ENCODE assay signal across 8 cellular contexts in the genomic region with DNA sequence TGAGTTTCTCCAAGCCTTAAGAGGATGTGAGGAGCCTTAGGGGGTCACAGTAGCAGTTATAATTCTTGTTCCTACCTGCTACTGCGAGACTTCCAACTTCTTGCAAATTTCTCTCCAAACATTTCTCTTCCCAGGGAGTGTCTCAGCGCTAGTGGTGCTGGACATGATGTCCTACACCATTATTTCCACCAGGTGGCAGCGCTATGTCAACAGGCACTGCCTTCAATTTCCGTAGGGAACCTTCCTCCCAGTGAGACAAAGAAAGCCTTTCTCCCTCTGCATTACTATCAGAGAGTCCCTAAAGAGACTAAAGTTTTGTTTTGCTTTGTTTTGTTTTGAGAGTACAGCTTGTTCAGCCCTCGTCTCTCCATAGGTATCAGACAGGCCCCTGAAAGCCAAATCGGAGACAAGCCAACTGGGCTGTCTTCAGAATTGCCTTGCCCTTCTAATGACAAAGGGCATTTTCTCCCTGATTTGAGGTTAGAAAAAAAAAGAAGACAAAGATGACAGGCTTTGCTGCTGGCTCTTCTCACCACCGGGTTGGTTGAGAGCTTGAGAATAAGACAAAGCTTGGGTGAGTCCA. TPM values are rescaled to one million over a fixed set of nuclear protein-coding genes. Genes with fewer than 3 reads are reported as not detected.
DNase-seq lines count a peak whose midpoint lies in the region; ATAC-seq and TF ChIP-seq lines count a peak whose summit lies in the region.

No MANE protein-coding gene starts in this region.

- no peak overlapping the region for H3K27ac Mint-ChIP-seq in activated T-helper 17 cell treated with anti-CD3 and anti-CD28 coated beads, Interleukin-2, amount 50 U/mL, for 72 hours

- no peak overlapping the region for H4K91ac ChIP-seq in neuronal stem cell (ENCODE audit: low read depth, low read length, poor library complexity)

- no peak overlapping the region for H3K9ac ChIP-seq in neuronal stem cell (ENCODE audit: low read depth, low read length, poor library complexity)

- H3K79me1 ChIP-seq in neuronal stem cell (ENCODE audit: low read depth, low read length), result no peaks in the 10 kb centered on the region

- H3K9me3 Mint-ChIP-seq in activated T-helper 17 cell treated with anti-CD3 and anti-CD28 coated beads, Interleukin-2, amount 50 U/mL, for 72 hours, result no peaks in the 10 kb centered on the region

- H2BK120ac ChIP-seq in neuronal stem cell (ENCODE audit: low read depth, low read length), result no peak overlapping the region

- H3K4me1 Mint-ChIP-seq in activated T-helper 17 cell treated with anti-CD3 and anti-CD28 coated beads, Interleukin-2, amount 50 U/mL, for 72 hours, result peaks cover 7% of the 10 kb centered on the region

- peak; percentile 75 for TF ChIP-seq CTCF in foreskin fibroblast (IDR thresholded peaks at IDR 0.05; ENCODE audit: low read depth, low read length)

- no peak overlapping the region for H3K4me3 Mint-ChIP-seq in activated T-helper 17 cell treated with anti-CD3 and anti-CD28 coated beads, Interleukin-2, amount 50 U/mL, for 72 hours

- no peak overlapping the region for H3K23ac ChIP-seq in neuronal stem cell (ENCODE audit: low read depth, low read length, poor library complexity)

- H3K36me3 Mint-ChIP-seq in activated T-helper 17 cell treated with anti-CD3 and anti-CD28 coated beads, Interleukin-2, amount 50 U/mL, for 72 hours (ENCODE audit: low read depth), result peaks cover 21% of the 10 kb centered on the region

- H2BK15ac ChIP-seq in neuronal stem cell (ENCODE audit: low read length), result no peak overlapping the region

- H3K27me3 Mint-ChIP-seq in activated T-helper 17 cell treated with anti-CD3 and anti-CD28 coated beads, Interleukin-2, amount 50 U/mL, for 72 hours, result no peaks in the 10 kb centered on the region

- H3K27me3 ChIP-seq in neuronal stem cell (ENCODE audit: control insufficient read depth in 3 of 3, insufficient read depth in 3 of 3, low read depth in 1 of 3, low read length in 3 of 3), result no peaks in the 10 kb centered on the region

- H3K4ac ChIP-seq in neuronal stem cell (ENCODE audit: low read length), result no peak overlapping the region

- H3K4me2 ChIP-seq in neuronal stem cell (ENCODE audit: insufficient read depth, low read length, poor library complexity, severe bottlenecking), result no peak overlapping the region

- peak overlapping the region; percentile 87 for H2AFZ ChIP-seq in neuronal stem cell (ENCODE audit: low read length)

- no peak overlapping the region for H2BK12ac ChIP-seq in neuronal stem cell (ENCODE audit: low read length)

- H4K8ac ChIP-seq in neuronal stem cell (ENCODE audit: low read depth, low read length), result no peak overlapping the region

- no peak overlapping the region for H2BK5ac ChIP-seq in neuronal stem cell (ENCODE audit: low read length)

- no peak overlapping the region for H3K18ac ChIP-seq in neuronal stem cell (ENCODE audit: low read length)

- H3K27ac ChIP-seq in neuronal stem cell (replicated peaks; ENCODE audit: low read length), result peak overlapping the region; percentile 83

- peaks cover 3 to 11% of the 10 kb centered on the region in 2 donors for H3K4me1 ChIP-seq in neuronal stem cell (ENCODE audit: control insufficient read depth in 2 of 2, insufficient read depth in 1 of 2, low read depth in 1 of 2, low read length in 2 of 2)

- DNase-seq in activated effector memory CD4-positive, alpha-beta T cell treated with anti-CD3 and anti-CD28 coated beads, Interleukin-2, amount 50 U/mL, for 16 hours, result peak; percentile 73
- DNase-seq in activated effector memory CD4-positive, alpha-beta T cell treated with Interleukin-2 at 50 U/mL for 16 hours, result no peak
- DNase-seq in HS-27A (ENCODE audit: low read depth) (peak; percentile 20), NCI-H82 treated with DMSO at 0.1 percent for 48 hours (lab: John Stamatoyannopoulos, UW; ENCODE audit: unreplicated experiment) (peak; percentile 34), foreskin fibroblast (peak; percentile 66 to 86), neuronal stem cell (ENCODE audit: low spot score) (peak; percentile 73)

- H3K36me3 ChIP-seq in neuronal stem cell (replicated peaks in 1 of 2; ENCODE audit: control insufficient read depth in 2 of 2, insufficient read depth in 2 of 2, low read length in 2 of 2), result no peaks in the 10 kb centered on the region

- H3K14ac ChIP-seq in neuronal stem cell (ENCODE audit: low read length), result no peak overlapping the region

- H3K4me3 ChIP-seq in foreskin fibroblast (ENCODE audit: low read depth in 1 of 2, low read length in 2 of 2), result no peak overlapping the region
- H3K4me3 ChIP-seq in neuronal stem cell (ENCODE audit: low read length in 2 of 2), result no peak overlapping the region

- WGBS in neuronal stem cell (ENCODE audit: extremely low coverage in 2 of 2, insufficient read length in 2 of 2, insufficient replicate concordance in 1 of 2), 2 donors, result no CpG with 5 or more reads among the region's 7 CpGs

- peak; percentile 43 for ATAC-seq in activated T-helper 17 cell treated with anti-CD3 and anti-CD28 coated beads, Interleukin-2, amount 50 U/mL, for 72 hours (replicated peaks)
- no peak for ATAC-seq in HG02571 (IDR thresholded peaks at IDR 0.05; ENCODE audit: unreplicated experiment)

- no peaks in the 10 kb centered on the region for H3K9me3 ChIP-seq in neuronal stem cell (replicated peaks in 1 of 2; ENCODE audit: control insufficient read depth in 2 of 2, insufficient read depth in 1 of 2, low read depth in 1 of 2, low read length in 2 of 2)

- no peak overlapping the region for H2AK5ac ChIP-seq in neuronal stem cell (ENCODE audit: low read depth, low read length)

RNA-seq across cellular contexts. Expression of gene GGCT, which starts 44.2 kb away (rescaled TPM):
- total RNA-seq in activated T-helper 17 cell treated with anti-CD3 and anti-CD28 coated beads, Interleukin-2, amount 50 U/mL, for 72 hours, result 10 to 100 TPM; 35.5 to 68.3 TPM
- 84.3 TPM for polyA plus RNA-seq in neuronal stem cell (2013, experiment 1 of 2)
- polyA plus RNA-seq in neuronal stem cell (2013, experiment 2 of 2), result 85.9 TPM

RNA-seq across cellular contexts. Expression of gene GARS1, which starts 45.8 kb away (rescaled TPM):
- total RNA-seq in activated T-helper 17 cell treated with anti-CD3 and anti-CD28 coated beads, Interleukin-2, amount 50 U/mL, for 72 hours, result 100 to 1,000 TPM; 152 to 222 TPM
- polyA plus RNA-seq in neuronal stem cell (2013, experiment 1 of 2), result 102 TPM
- 101 TPM for polyA plus RNA-seq in neuronal stem cell (2013, experiment 2 of 2)
